In the genomic region with DNA sequence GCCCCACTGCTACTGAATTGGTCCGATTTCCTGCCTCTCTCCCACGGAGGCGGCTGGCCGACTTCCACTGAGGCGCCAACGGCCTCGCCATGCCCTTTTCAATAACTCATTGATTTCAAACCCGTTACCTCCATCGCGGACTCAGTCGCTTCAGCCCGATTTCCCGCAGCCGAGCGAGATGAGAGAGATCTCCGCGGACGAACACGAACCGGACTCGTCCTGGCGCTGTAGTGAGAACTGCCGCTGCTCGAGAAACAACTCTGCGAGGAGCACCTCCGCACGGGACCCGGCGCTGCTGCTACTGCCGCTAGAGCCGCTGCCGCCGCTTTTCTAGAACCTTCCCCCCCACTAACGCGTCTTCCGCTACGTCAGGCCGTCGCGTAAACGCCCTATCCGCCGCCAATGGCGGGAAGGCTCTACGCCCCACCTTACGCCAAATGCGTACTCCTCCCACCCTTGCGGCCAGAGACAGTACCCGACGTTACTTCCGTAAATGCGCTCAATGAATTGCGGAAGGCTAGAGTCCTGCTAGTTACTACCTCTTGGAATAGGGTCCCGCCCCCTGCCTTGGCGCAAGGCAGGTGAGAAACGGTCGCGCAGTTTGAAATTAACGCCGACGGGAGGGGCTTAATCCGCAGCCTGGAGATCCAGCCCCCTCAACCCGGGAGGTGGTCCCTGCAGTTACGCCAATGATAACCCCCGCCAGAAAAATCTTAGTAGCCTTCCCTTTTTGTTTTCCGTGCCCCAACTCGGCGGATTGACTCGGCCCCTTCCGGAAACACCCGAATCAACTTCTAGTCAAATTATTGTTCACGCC, we compare ENCODE assay signal across 8 cellular contexts. TPM values are rescaled to one million over a fixed set of nuclear protein-coding genes. Genes with fewer than 3 reads are reported as not detected.
DNase-seq lines count a peak whose midpoint lies in the region; ATAC-seq, FAIRE-seq and TF ChIP-seq lines count a peak whose summit lies in the region.

A gene (minus strand): TSS at position 303 of the 817 bp plus-strand sequence. CDS start 169 bp downstream, at position 134.

- H3K36me3 Mint-ChIP-seq in astrocyte (ENCODE audit: low read depth, unreplicated experiment): peaks cover 31% of the 10 kb centered on the region

- H3K27me3 ChIP-seq in astrocyte (ENCODE audit: insufficient read depth, low read length) (no peaks in the 10 kb centered on the region), right cardiac atrium (ENCODE audit: control insufficient read depth, insufficient read depth) (no peaks in the 10 kb centered on the region), uterus (no peaks in the 10 kb centered on the region)

- H4K20me1 ChIP-seq in astrocyte (ENCODE audit: insufficient read depth, low read length): peaks cover 81% of the 10 kb centered on the region

- H3K36me3 ChIP-seq in astrocyte (ENCODE audit: insufficient read depth, low read length) (peaks cover 19% of the 10 kb centered on the region), uterus (no peaks in the 10 kb centered on the region)

- intact Hi-C loops in right cardiac atrium (cut with DNase I): no loop called here
- intact Hi-C loops in uterus (cut with DNase I; ENCODE audit: low total_unique reads): no loop called here

- H3K27ac ChIP-seq in astrocyte (ENCODE audit: low read depth, low read length): peak within 1 kb of the TSS; percentile 98
- peak within 1 kb of the TSS; percentile 99 for H3K27ac ChIP-seq in right cardiac atrium (ENCODE audit: low read length)
- H3K27ac ChIP-seq in uterus: peak within 1 kb of the TSS; percentile 100

- under 1% methylated on average over 72 of the region's 72 CpGs for WGBS in right cardiac atrium

- peak within 1 kb of the TSS; percentile 100 for H3K27ac Mint-ChIP-seq in astrocyte (ENCODE audit: unreplicated experiment)

- DNase-seq in NCI-H2029 (lab: John Stamatoyannopoulos, UW) (peak; percentile 98), T-helper 22 cell (ENCODE audit: low read depth) (peak; percentile 95), astrocyte (ENCODE audit: low read depth) (peak; percentile 93), right cardiac atrium (peak; percentile 96 to 98 (median 98)), pulmonary artery endothelial cell (ENCODE audit: low read depth, low spot score) (peak; percentile 93), uterus (peak; percentile 98)

- H3K4me3 ChIP-seq in astrocyte (ENCODE audit: insufficient read depth, low read depth, low read length) (peak within 1 kb of the TSS; percentile 100), right cardiac atrium (ENCODE audit: low read length) (peak within 1 kb of the TSS; percentile 95), uterus (peak within 1 kb of the TSS; percentile 88 to 97)

- TF ChIP-seq POLR2A in GM18505 (IDR thresholded peaks at IDR 0.05; ENCODE audit: borderline replicate concordance, extremely low read depth, insufficient read depth, insufficient read length): peak; percentile 100
- TF ChIP-seq POLR2A in uterus (IDR thresholded peaks at IDR 0.05): peak; percentile 99 to 100

- H3K9me3 ChIP-seq in astrocyte (ENCODE audit: insufficient read depth, low read depth, low read length) (no peaks in the 10 kb centered on the region), right cardiac atrium (ENCODE audit: control insufficient read depth, low read length) (no peaks in the 10 kb centered on the region), uterus (no peaks in the 10 kb centered on the region)

- no peaks in the 10 kb centered on the region for H3K27me3 Mint-ChIP-seq in astrocyte (ENCODE audit: low read depth, unreplicated experiment)

- H3K4me2 ChIP-seq in astrocyte (ENCODE audit: low read length): peak within 1 kb of the TSS; percentile 86

- H3K9me3 Mint-ChIP-seq in astrocyte (ENCODE audit: unreplicated experiment): peaks cover 2% of the 10 kb centered on the region

- peak; percentile 29 for FAIRE-seq in astrocyte (lab: Jason Lieb, UNC)

- H3K9ac ChIP-seq in astrocyte (ENCODE audit: low read length): peak within 1 kb of the TSS; percentile 100

- peak within 1 kb of the TSS; percentile 63 for H2AFZ ChIP-seq in astrocyte (ENCODE audit: low read depth, low read length)

- peak within 1 kb of the TSS; percentile 100 for H3K4me3 Mint-ChIP-seq in astrocyte (ENCODE audit: unreplicated experiment)

- peak; percentile 48 for ATAC-seq in GM18505 (IDR thresholded peaks at IDR 0.05; ENCODE audit: unreplicated experiment)
- ATAC-seq in HG02973 (IDR thresholded peaks at IDR 0.05; ENCODE audit: unreplicated experiment): peak; percentile 47
- ATAC-seq in right cardiac atrium: peak; percentile 90 to 93

- H3K4me1 ChIP-seq in astrocyte (ENCODE audit: insufficient read depth, low read length) (peaks cover 30% of the 10 kb centered on the region), right cardiac atrium (ENCODE audit: control insufficient read depth, insufficient read depth, low read length) (peaks cover 2% of the 10 kb centered on the region), uterus (peaks cover 13% of the 10 kb centered on the region in 2 donors)

- TF ChIP-seq CTCF in astrocyte (IDR thresholded peaks at IDR 0.05; ENCODE audit: insufficient read depth, low read depth, low read length): no peak
- peak in 2 of 4 experiments; percentile 23 to 31 for TF ChIP-seq CTCF in uterus (IDR thresholded peaks at IDR 0.05)

- H3K4me1 Mint-ChIP-seq in astrocyte (ENCODE audit: low read depth, unreplicated experiment): peaks cover 19% of the 10 kb centered on the region

- H3K79me2 ChIP-seq in astrocyte (ENCODE audit: insufficient read depth, low read length): peaks cover 90% of the 10 kb centered on the region

RNA-seq across cellular contexts. Expression of the gene that starts here (rescaled TPM):
- total RNA-seq in astrocyte (361 and 415 TPM in 2 replicates), right cardiac atrium (100 to 1,000 TPM; 353 to 383 (median 368) TPM), pulmonary artery endothelial cell (163 and 274 TPM in 2 replicates), uterus (100 to 1,000 TPM; 100 to 464 (median 207) TPM)
- polyA plus RNA-seq in right cardiac atrium: 521 TPM

Comparison
In these comparisons a context has a peak if more than half of its experiments do, and no peak if none do; other contexts are left out.
1. Peak in every context shown above with its lines: DNase-seq, ATAC-seq, H3K4me3 ChIP-seq and H3K27ac ChIP-seq.